Comparison of ENCODE assay signal across 8 cellular contexts in the genomic region with DNA sequence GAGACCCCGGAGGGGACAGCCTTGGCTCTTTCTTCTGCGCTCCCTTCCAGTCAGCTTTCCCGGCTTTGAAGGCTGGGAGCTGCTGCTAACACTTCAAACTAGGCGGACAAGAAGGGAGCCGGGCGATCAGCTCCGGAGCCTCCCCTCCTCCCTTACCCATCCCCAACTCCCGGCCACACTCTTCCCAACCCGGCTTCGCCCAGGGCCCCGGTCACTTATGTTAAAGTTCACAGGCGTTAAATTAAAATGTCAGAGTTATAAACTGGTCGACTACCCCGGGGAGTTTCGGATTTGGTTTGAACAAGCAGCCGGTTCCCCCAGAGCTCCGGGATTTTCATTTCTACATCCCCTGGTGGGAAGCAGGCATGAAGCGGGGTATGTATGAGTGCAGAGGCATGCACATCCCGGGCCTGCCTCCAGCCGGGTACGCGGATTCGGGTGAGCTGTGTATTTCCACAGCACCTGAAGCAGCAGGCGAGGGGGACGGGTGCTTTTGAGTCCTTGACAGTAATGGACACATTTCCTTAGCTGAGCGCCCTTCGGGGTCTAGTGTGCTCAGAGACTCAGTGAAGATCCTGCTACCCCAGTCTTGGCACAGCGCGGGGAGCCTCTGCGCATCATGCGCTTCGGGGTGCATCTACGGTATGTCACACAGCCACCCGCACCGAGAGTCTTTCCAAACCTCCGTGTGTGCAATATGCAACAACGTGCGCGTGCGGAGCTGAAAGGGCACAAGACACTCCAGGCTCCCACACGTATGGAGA. TPM values are rescaled to one million over a fixed set of nuclear protein-coding genes. Genes with fewer than 3 reads are reported as not detected.
DNase-seq lines count a peak whose midpoint lies in the region; ATAC-seq and TF ChIP-seq lines count a peak whose summit lies in the region.

No MANE protein-coding gene starts in this region.

- CTCF ChIA-PET in naive thymus-derived CD4-positive, alpha-beta T cell (lab: Charles Lee) = no interaction called here

- ATAC-seq in RWPE2 (ENCODE audit: low read depth) = peak; percentile 44
- ATAC-seq in naive thymus-derived CD4-positive, alpha-beta T cell = no peak
- no peak for ATAC-seq in HG02870 (IDR thresholded peaks at IDR 0.05; ENCODE audit: unreplicated experiment)
- ATAC-seq in stimulated activated memory B cell treated with anti-CD40 and anti-IgM and Interleukin-4, amounts not matched to agents 10 μg/mL and 1 μg/mL and 100 μg/mL, for 72 hours = no peak

- peak in 1 of 2 donors; percentile 14 for TF ChIP-seq POLR2A in uterus (IDR thresholded peaks at IDR 0.05)

- intact Hi-C loops in naive thymus-derived CD4-positive, alpha-beta T cell (cut with micrococcal nuclease) = loop anchor here (5.0 to 10.0 kb wide), 2 partner anchors 383 to 391 kb away; no protein-coding TSS in a partner anchor
- intact Hi-C loops in uterus (cut with DNase I; ENCODE audit: low total_unique reads) = no loop called here

- no peaks in the 10 kb centered on the region for H4K20me1 ChIP-seq in fibroblast of lung (ENCODE audit: control insufficient read depth, extremely low read depth, insufficient read depth, low read length)

- no peaks in the 10 kb centered on the region for H3K79me2 ChIP-seq in ACC112 (ENCODE audit: control insufficient read depth, insufficient read depth, low read length, unreplicated experiment)
- H3K79me2 ChIP-seq in fibroblast of lung (ENCODE audit: control insufficient read depth, insufficient read depth, low read length) = peaks cover 35% of the 10 kb centered on the region

- H3K4me3 Mint-ChIP-seq in naive thymus-derived CD4-positive, alpha-beta T cell = peak overlapping the region in 8 of 10 donors; percentile 16 to 91 (median 66)
- H3K4me3 Mint-ChIP-seq in stimulated activated memory B cell treated with anti-CD40 and anti-IgM and Interleukin-4, amounts not matched to agents 10 μg/mL and 1 μg/mL and 100 μg/mL, for 72 hours = no peak overlapping the region

- peak overlapping the region; percentile 36 for H2AFZ ChIP-seq in ACC112 (ENCODE audit: low read length, unreplicated experiment)
- H2AFZ ChIP-seq in fibroblast of lung (ENCODE audit: low read length) = peak overlapping the region; percentile 38

- H3K27ac Mint-ChIP-seq in naive thymus-derived CD4-positive, alpha-beta T cell = no peak overlapping the region
- H3K27ac Mint-ChIP-seq in stimulated activated memory B cell treated with anti-CD40 and anti-IgM and Interleukin-4, amounts not matched to agents 10 μg/mL and 1 μg/mL and 100 μg/mL, for 72 hours = no peak overlapping the region

- H3K36me3 Mint-ChIP-seq in naive thymus-derived CD4-positive, alpha-beta T cell = no peaks in the 10 kb centered on the region
- H3K36me3 Mint-ChIP-seq in stimulated activated memory B cell treated with anti-CD40 and anti-IgM and Interleukin-4, amounts not matched to agents 10 μg/mL and 1 μg/mL and 100 μg/mL, for 72 hours = no peaks in the 10 kb centered on the region

- H3K9me3 ChIP-seq in RWPE2 (ENCODE audit: severe bottlenecking) (no peaks in the 10 kb centered on the region), fibroblast of lung (ENCODE audit: control insufficient read depth, insufficient read depth, low read depth, low read length) (no peaks in the 10 kb centered on the region), uterus (no peaks in the 10 kb centered on the region)
- no peaks in the 10 kb centered on the region for H3K9me3 ChIP-seq in naive thymus-derived CD4-positive, alpha-beta T cell (ENCODE audit: control insufficient read depth in 2 of 3, low read length in 3 of 3)

- no peak for DNase-seq in RWPE2 (ENCODE audit: low spot score)
- peak in 1 of 2 donors; percentile 55 for DNase-seq in fibroblast of lung (ENCODE audit: low read depth in 2 of 2)
- DNase-seq in naive thymus-derived CD4-positive, alpha-beta T cell = no peak
- peak; percentile 29 to 54 for DNase-seq in uterus
- DNase-seq in GM19240 (ENCODE audit: insufficient read length, low spot score) = no peak

- H3K4me3 ChIP-seq in ACC112 (ENCODE audit: low read depth, low read length) = peak overlapping the region; percentile 52
- peak overlapping the region; percentile 0 for H3K4me3 ChIP-seq in RWPE2 (ENCODE audit: severe bottlenecking)
- peak overlapping the region; percentile 39 to 84 (median 53) for H3K4me3 ChIP-seq in fibroblast of lung (replicated peaks in 1 of 4; ENCODE audit: control extremely low read depth in 1 of 4, insufficient read depth in 1 of 4, low read depth in 3 of 4, low read length in 4 of 4)
- H3K4me3 ChIP-seq in naive thymus-derived CD4-positive, alpha-beta T cell (ENCODE audit: low read length) = no peak overlapping the region
- peak overlapping the region; percentile 47 to 68 for H3K4me3 ChIP-seq in uterus

- H3K27ac ChIP-seq in ACC112 (ENCODE audit: low read depth, low read length) = no peak overlapping the region
- no peak overlapping the region for H3K27ac ChIP-seq in RWPE2 (ENCODE audit: poor library complexity, severe bottlenecking)
- H3K27ac ChIP-seq in fibroblast of lung (ENCODE audit: insufficient read depth, low read length) = peak overlapping the region; percentile 44
- H3K27ac ChIP-seq in naive thymus-derived CD4-positive, alpha-beta T cell (ENCODE audit: low read depth, low read length) = no peak overlapping the region
- H3K27ac ChIP-seq in uterus = peak overlapping the region; percentile 76 to 85

- peak overlapping the region; percentile 36 for H3K9ac ChIP-seq in fibroblast of lung (ENCODE audit: insufficient read depth, low read length)

- no peaks in the 10 kb centered on the region for H3K36me3 ChIP-seq in ACC112 (ENCODE audit: insufficient read depth, low read length)
- no peaks in the 10 kb centered on the region for H3K36me3 ChIP-seq in RWPE2 (ENCODE audit: low read depth)
- no peaks in the 10 kb centered on the region for H3K36me3 ChIP-seq in fibroblast of lung (ENCODE audit: control insufficient read depth, insufficient read depth, low read length)
- H3K36me3 ChIP-seq in naive thymus-derived CD4-positive, alpha-beta T cell (ENCODE audit: control insufficient read depth in 2 of 3, insufficient read depth in 3 of 3, low read length in 3 of 3) = no peaks in the 10 kb centered on the region
- H3K36me3 ChIP-seq in uterus = no peaks in the 10 kb centered on the region

- H3K4me2 ChIP-seq in fibroblast of lung (ENCODE audit: extremely low read depth, insufficient read depth, low read length) = peak overlapping the region; percentile 61

- peaks cover 44 to 73% (median 58%) of the 10 kb centered on the region in 5 donors for H3K27me3 Mint-ChIP-seq in naive thymus-derived CD4-positive, alpha-beta T cell
- H3K27me3 Mint-ChIP-seq in stimulated activated memory B cell treated with anti-CD40 and anti-IgM and Interleukin-4, amounts not matched to agents 10 μg/mL and 1 μg/mL and 100 μg/mL, for 72 hours = peaks cover 46% of the 10 kb centered on the region

- H3K9me3 Mint-ChIP-seq in naive thymus-derived CD4-positive, alpha-beta T cell = peaks cover 0 to 5% (median 0%) of the 10 kb centered on the region in 11 donors
- no peaks in the 10 kb centered on the region for H3K9me3 Mint-ChIP-seq in stimulated activated memory B cell treated with anti-CD40 and anti-IgM and Interleukin-4, amounts not matched to agents 10 μg/mL and 1 μg/mL and 100 μg/mL, for 72 hours

- POLR2A ChIA-PET in naive thymus-derived CD4-positive, alpha-beta T cell (lab: Charles Lee) = no interaction called here

- no peak for TF ChIP-seq CTCF in RWPE2 (IDR thresholded peaks at IDR 0.05; ENCODE audit: poor library complexity, severe bottlenecking)
- TF ChIP-seq CTCF in fibroblast of lung (conservative IDR thresholded peaks at IDR 0.05 in 1 of 2, IDR thresholded peaks at IDR 0.05 in 1 of 2; ENCODE audit: low read depth in 1 of 2, low read length in 2 of 2) = no peak
- no peak for TF ChIP-seq CTCF in uterus (IDR thresholded peaks at IDR 0.05)

- peaks cover 0 to 22% (median 16%) of the 10 kb centered on the region in 7 donors for H3K4me1 Mint-ChIP-seq in naive thymus-derived CD4-positive, alpha-beta T cell
- H3K4me1 Mint-ChIP-seq in stimulated activated memory B cell treated with anti-CD40 and anti-IgM and Interleukin-4, amounts not matched to agents 10 μg/mL and 1 μg/mL and 100 μg/mL, for 72 hours = no peaks in the 10 kb centered on the region

- H3K27me3 ChIP-seq in ACC112 (ENCODE audit: insufficient read depth, low read length) = peaks cover 95% of the 10 kb centered on the region
- peaks cover 67% of the 10 kb centered on the region for H3K27me3 ChIP-seq in RWPE2 (ENCODE audit: insufficient read depth, poor library complexity, severe bottlenecking)
- H3K27me3 ChIP-seq in fibroblast of lung (ENCODE audit: control insufficient read depth, insufficient read depth, low read length) = peaks cover 4% of the 10 kb centered on the region
- no peaks in the 10 kb centered on the region for H3K27me3 ChIP-seq in naive thymus-derived CD4-positive, alpha-beta T cell (ENCODE audit: control insufficient read depth in 2 of 2, insufficient read depth in 2 of 2, low read length in 2 of 2)
- no peaks in the 10 kb centered on the region for H3K27me3 ChIP-seq in uterus

- H3K4me1 ChIP-seq in ACC112 (ENCODE audit: control insufficient read depth, insufficient read depth, low read length, unreplicated experiment) (peaks cover 3% of the 10 kb centered on the region), RWPE2 (ENCODE audit: insufficient read depth, poor library complexity, severe bottlenecking) (no peaks in the 10 kb centered on the region), fibroblast of lung (ENCODE audit: control insufficient read depth, extremely low read depth, insufficient read depth, low read length) (peaks cover 2% of the 10 kb centered on the region), uterus (no peaks in the 10 kb centered on the region)
- no peaks in the 10 kb centered on the region for H3K4me1 ChIP-seq in naive thymus-derived CD4-positive, alpha-beta T cell (ENCODE audit: control insufficient read depth in 2 of 2, insufficient read depth in 2 of 2, low read length in 2 of 2)

RNA-seq across cellular contexts. Expression of gene UNC5C, which starts 0.9 kb away (rescaled TPM):
- total RNA-seq in fibroblast of lung (2.0 and 3.9 TPM in 2 replicates), uterus (10 to 100 TPM in 2 of 4 donors, 1 to 10 TPM in 2; 3.3 to 21.6 (median 7.9) TPM)
- polyA plus RNA-seq in fibroblast of lung = 1.4 and 11.6 TPM in 2 replicates
- polyA plus RNA-seq in fibroblast of lung (2012) = 0.75 and 5.6 TPM in 2 replicates
- polyA minus RNA-seq in fibroblast of lung (ENCODE audit: low replicate concordance) = 1.9 and 18.7 TPM in 2 replicates
- total RNA-seq in naive thymus-derived CD4-positive, alpha-beta T cell = not detected
- polyA plus RNA-seq in naive thymus-derived CD4-positive, alpha-beta T cell = not detected

Comparison
In these comparisons a context has a peak if more than half of its experiments do, and no peak if none do; other contexts are left out.
1. H3K27ac ChIP-seq: peak in fibroblast of lung (single experiment) and uterus (2 of 2); none in ACC112 (single experiment), RWPE2 (single experiment) and naive thymus-derived CD4-positive, alpha-beta T cell (single experiment).
2. DNase-seq: peak in uterus (2 of 2); none in RWPE2 (single experiment), naive thymus-derived CD4-positive, alpha-beta T cell (0 of 9) and GM19240 (single experiment).